ENCODE assay signal across 8 cellular contexts in the genomic region with DNA sequence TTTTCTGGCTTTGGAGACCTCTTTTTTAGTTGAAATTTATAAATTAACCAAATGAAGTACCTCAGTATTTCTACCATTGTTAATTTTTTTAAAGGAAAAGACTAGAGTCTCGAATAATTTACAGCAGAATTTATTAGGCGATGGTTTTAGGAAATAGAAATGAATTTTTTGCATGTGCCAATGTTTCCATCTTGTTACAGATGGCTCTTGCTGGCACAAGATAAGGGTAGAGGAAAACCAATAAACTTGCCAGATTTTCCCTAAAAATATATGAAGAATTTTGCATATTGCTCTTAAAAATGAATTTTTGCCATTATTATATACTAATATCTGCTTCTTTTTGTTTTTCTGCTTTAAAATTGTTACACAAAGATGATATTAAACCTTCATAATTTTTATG.
"Had no signal": no experiment of that assay in that cellular context is flagged by ENCODE, and none has a peak within 500 bp of the region (broad histone marks: within the 10 kb centered on the region; RNA-seq: fewer than 3 reads in every experiment).

No MANE protein-coding gene starts in this region.

- DNase-seq: H9, HCEC 1CT, IMR-90 had no signal

- ATAC-seq: GM23338, K562 had no signal

- H3K4me2 ChIP-seq: GM23338 had no signal

- FAIRE-seq: H1, H54, HTR-8/SVneo, K562 had no signal

- H2AFZ ChIP-seq: GM23338 had no signal

- H3K4me3 ChIP-seq: GM23338, K562 had no signal
